ENCODE assay signal across 1 cellular context in the genomic region with DNA sequence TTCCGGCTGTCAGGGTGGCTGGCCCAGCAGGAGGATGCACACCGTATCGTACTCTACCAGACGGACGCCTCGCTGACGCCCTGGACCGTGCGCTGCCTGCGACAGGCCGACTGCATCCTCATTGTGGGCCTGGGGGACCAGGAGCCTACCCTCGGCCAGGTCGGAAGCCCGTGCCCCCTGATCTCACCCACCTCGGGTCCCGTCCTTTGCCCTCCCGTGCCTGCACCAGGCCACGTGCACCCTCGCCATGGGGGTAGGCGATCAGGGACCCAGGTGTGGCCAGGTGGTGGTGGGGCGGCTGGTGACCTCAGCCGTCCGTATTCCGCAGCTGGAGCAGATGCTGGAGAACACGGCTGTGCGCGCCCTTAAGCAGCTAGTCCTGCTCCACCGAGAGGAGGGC.
TF ChIP-seq lines count a peak whose summit lies in the region.

No MANE protein-coding gene starts in this region.

TF ChIP-seq in GM12878, 131 proteins besides CTCF, POLR2A, EP300 and RAD21:
- TF ChIP-seq ZNF622 (IDR thresholded peaks at IDR 0.05) (no peak), PML (IDR thresholded peaks at IDR 0.05; ENCODE audit: low read length) (no peak), CREB1 (IDR thresholded peaks at IDR 0.05; ENCODE audit: low read depth) (no peak), SMAD1 (IDR thresholded peaks at IDR 0.05; ENCODE audit: low read depth, partially characterized antibody) (no peak)
- TF ChIP-seq, protein P1, sequence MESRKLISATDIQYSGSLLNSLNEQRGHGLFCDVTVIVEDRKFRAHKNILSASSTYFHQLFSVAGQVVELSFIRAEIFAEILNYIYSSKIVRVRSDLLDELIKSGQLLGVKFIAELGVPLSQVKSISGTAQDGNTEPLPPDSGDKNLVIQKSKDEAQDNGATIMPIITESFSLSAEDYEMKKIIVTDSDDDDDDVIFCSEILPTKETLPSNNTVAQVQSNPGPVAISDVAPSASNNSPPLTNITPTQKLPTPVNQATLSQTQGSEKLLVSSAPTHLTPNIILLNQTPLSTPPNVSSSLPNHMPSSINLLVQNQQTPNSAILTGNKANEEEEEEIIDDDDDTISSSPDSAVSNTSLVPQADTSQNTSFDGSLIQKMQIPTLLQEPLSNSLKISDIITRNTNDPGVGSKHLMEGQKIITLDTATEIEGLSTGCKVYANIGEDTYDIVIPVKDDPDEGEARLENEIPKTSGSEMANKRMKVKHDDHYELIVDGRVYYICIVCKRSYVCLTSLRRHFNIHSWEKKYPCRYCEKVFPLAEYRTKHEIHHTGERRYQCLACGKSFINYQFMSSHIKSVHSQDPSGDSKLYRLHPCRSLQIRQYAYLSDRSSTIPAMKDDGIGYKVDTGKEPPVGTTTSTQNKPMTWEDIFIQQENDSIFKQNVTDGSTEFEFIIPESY (IDR thresholded peaks at IDR 0.05), result no peak
- TF ChIP-seq, protein P2, sequence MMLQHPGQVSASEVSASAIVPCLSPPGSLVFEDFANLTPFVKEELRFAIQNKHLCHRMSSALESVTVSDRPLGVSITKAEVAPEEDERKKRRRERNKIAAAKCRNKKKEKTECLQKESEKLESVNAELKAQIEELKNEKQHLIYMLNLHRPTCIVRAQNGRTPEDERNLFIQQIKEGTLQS (IDR thresholded peaks at IDR 0.05; ENCODE audit: borderline replicate concordance, extremely low read depth, low read depth, low read length), result no peak
- TF ChIP-seq, protein P3, sequence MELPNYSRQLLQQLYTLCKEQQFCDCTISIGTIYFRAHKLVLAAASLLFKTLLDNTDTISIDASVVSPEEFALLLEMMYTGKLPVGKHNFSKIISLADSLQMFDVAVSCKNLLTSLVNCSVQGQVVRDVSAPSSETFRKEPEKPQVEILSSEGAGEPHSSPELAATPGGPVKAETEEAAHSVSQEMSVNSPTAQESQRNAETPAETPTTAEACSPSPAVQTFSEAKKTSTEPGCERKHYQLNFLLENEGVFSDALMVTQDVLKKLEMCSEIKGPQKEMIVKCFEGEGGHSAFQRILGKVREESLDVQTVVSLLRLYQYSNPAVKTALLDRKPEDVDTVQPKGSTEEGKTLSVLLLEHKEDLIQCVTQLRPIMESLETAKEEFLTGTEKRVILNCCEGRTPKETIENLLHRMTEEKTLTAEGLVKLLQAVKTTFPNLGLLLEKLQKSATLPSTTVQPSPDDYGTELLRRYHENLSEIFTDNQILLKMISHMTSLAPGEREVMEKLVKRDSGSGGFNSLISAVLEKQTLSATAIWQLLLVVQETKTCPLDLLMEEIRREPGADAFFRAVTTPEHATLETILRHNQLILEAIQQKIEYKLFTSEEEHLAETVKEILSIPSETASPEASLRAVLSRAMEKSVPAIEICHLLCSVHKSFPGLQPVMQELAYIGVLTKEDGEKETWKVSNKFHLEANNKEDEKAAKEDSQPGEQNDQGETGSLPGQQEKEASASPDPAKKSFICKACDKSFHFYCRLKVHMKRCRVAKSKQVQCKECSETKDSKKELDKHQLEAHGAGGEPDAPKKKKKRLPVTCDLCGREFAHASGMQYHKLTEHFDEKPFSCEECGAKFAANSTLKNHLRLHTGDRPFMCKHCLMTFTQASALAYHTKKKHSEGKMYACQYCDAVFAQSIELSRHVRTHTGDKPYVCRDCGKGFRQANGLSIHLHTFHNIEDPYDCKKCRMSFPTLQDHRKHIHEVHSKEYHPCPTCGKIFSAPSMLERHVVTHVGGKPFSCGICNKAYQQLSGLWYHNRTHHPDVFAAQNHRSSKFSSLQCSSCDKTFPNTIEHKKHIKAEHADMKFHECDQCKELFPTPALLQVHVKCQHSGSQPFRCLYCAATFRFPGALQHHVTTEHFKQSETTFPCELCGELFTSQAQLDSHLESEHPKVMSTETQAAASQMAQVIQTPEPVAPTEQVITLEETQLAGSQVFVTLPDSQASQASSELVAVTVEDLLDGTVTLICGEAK (IDR thresholded peaks at IDR 0.05; ENCODE audit: borderline replicate concordance), result no peak
- TF ChIP-seq, protein P4, sequence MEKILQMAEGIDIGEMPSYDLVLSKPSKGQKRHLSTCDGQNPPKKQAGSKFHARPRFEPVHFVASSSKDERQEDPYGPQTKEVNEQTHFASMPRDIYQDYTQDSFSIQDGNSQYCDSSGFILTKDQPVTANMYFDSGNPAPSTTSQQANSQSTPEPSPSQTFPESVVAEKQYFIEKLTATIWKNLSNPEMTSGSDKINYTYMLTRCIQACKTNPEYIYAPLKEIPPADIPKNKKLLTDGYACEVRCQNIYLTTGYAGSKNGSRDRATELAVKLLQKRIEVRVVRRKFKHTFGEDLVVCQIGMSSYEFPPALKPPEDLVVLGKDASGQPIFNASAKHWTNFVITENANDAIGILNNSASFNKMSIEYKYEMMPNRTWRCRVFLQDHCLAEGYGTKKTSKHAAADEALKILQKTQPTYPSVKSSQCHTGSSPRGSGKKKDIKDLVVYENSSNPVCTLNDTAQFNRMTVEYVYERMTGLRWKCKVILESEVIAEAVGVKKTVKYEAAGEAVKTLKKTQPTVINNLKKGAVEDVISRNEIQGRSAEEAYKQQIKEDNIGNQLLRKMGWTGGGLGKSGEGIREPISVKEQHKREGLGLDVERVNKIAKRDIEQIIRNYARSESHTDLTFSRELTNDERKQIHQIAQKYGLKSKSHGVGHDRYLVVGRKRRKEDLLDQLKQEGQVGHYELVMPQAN (conservative IDR thresholded peaks at IDR 0.05), result no peak
TF ChIP-seq in GM12878: peak in this region for 0.
